ENCODE assay signal across 8 cellular contexts in genomic region chr11:68751331-68751856, GRCh38. TPM values are rescaled to one million over a fixed set of nuclear protein-coding genes. Genes with fewer than 3 reads are reported as not detected.
DNase-seq lines count a peak whose midpoint lies in the region; ATAC-seq and TF ChIP-seq lines count a peak whose summit lies in the region.

A gene with protein sequence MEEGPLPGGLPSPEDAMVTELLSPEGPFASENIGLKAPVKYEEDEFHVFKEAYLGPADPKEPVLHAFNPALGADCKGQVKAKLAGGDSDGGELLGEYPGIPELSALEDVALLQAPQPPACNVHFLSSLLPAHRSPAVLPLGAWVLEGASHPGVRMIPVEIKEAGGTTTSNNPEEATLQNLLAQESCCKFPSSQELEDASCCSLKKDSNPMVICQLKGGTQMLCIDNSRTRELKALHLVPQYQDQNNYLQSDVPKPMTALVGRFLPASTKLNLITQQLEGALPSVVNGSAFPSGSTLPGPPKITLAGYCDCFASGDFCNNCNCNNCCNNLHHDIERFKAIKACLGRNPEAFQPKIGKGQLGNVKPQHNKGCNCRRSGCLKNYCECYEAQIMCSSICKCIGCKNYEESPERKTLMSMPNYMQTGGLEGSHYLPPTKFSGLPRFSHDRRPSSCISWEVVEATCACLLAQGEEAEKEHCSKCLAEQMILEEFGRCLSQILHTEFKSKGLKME (minus strand): TSS chr11:68751520. CDS start chr11:68750660, 860 bp downstream.

- H3K36me3 ChIP-seq in SK-N-MC (ENCODE audit: insufficient read depth, low read length) (peaks cover 4% of the 10 kb centered on the region; the same call in 1 of the 2 replicates), gastroesophageal sphincter (peaks cover 0 to 24% of the 10 kb centered on the region in 2 donors), ovary (no peaks in the 10 kb centered on the region), tibial nerve (peaks cover 0 to 29% (median 0%) of the 10 kb centered on the region in 3 donors)

- H3K27me3 ChIP-seq in gastroesophageal sphincter: no peaks in the 10 kb centered on the region
- H3K27me3 ChIP-seq in ovary: no peaks in the 10 kb centered on the region
- no peaks in the 10 kb centered on the region for H3K27me3 ChIP-seq in tibial nerve

- peaks cover 0 to 20% (median 13%) of the 10 kb centered on the region in 3 donors for H3K4me1 ChIP-seq in gastroesophageal sphincter
- no peaks in the 10 kb centered on the region for H3K4me1 ChIP-seq in ovary (ENCODE audit: insufficient read depth)
- peaks cover 2 to 31% (median 8%) of the 10 kb centered on the region in 4 donors for H3K4me1 ChIP-seq in tibial nerve

- intact Hi-C loops in ovary (cut with DNase I): no loop called here

- peak; percentile 75 for ATAC-seq in gastroesophageal sphincter
- no peak for ATAC-seq in GM19324 (IDR thresholded peaks at IDR 0.05; ENCODE audit: low FRiP score, unreplicated experiment)

- no peak for TF ChIP-seq EP300 in gastroesophageal sphincter (IDR thresholded peaks at IDR 0.05)
- TF ChIP-seq EP300 in ovary (IDR thresholded peaks at IDR 0.05): no peak
- TF ChIP-seq EP300 in tibial nerve (IDR thresholded peaks at IDR 0.05): no peak

- H3K4me3 ChIP-seq in GM12865 (ENCODE audit: low read depth, low read length) (peak within 1 kb of the TSS; percentile 21; the same call in 1 of the 2 replicates), SK-N-MC (peak within 1 kb of the TSS; percentile 79), gastroesophageal sphincter (peak within 1 kb of the TSS; percentile 15 to 54), ovary (peak within 1 kb of the TSS; percentile 44), tibial nerve (peak within 1 kb of the TSS in 3 of 4 donors; percentile 29 to 56 (median 47))

- DNase-seq in GM12865 (ENCODE audit: low read depth): peak; percentile 88
- DNase-seq in LoVo (ENCODE audit: low spot score): peak; percentile 95
- DNase-seq in SK-N-MC (ENCODE audit: low read depth, low spot score): peak; percentile 16
- peak; percentile 83 for DNase-seq in activated gamma-delta T cell treated with anti-CD3 and anti-CD28 coated beads, Interleukin-2, amount 50 U/mL, for 16 hours (ENCODE audit: low read depth)
- DNase-seq in ovary: peak; percentile 89 to 96 (median 92)
- peak; percentile 66 to 74 for DNase-seq in tibial nerve (ENCODE audit: low spot score in 2 of 2)

- H3K9me3 ChIP-seq in SK-N-MC (ENCODE audit: low read depth, low read length): no peaks in the 10 kb centered on the region
- no peaks in the 10 kb centered on the region for H3K9me3 ChIP-seq in gastroesophageal sphincter
- H3K9me3 ChIP-seq in ovary: no peaks in the 10 kb centered on the region
- H3K9me3 ChIP-seq in tibial nerve: no peaks in the 10 kb centered on the region

- TF ChIP-seq CTCF in GM12865 (IDR thresholded peaks at IDR 0.05; ENCODE audit: insufficient read depth, low read depth, low read length, missing control alignments) (no peak), gastroesophageal sphincter (IDR thresholded peaks at IDR 0.05) (no peak), ovary (IDR thresholded peaks at IDR 0.05) (no peak), tibial nerve (IDR thresholded peaks at IDR 0.05) (no peak)

- no peak within 1 kb of the TSS for H3K9ac ChIP-seq in SK-N-MC (ENCODE audit: insufficient read length)

- WGBS in gastroesophageal sphincter (ENCODE audit: low coverage in 1 of 2), 2 donors: 4% methylated on average over 7 of the region's 42 CpGs; no CpG with 5 or more reads in 1 of the 2 donors
- WGBS in ovary, 3 donors: 1 to 4% (median 1%) methylated on average over 27 to 42 of the region's 42 CpGs
- WGBS in tibial nerve, 2 donors: 3 to 5% methylated on average over 38 to 42 of the region's 42 CpGs

- H3K27ac ChIP-seq in SK-N-MC (no peak within 1 kb of the TSS), gastroesophageal sphincter (peak within 1 kb of the TSS in 2 of 4 donors; percentile 21 to 52), ovary (no peak within 1 kb of the TSS), tibial nerve (peak within 1 kb of the TSS in 2 of 4 donors; percentile 50 to 53)

- TF ChIP-seq POLR2A in gastroesophageal sphincter (IDR thresholded peaks at IDR 0.05) (no peak), ovary (IDR thresholded peaks at IDR 0.05) (no peak), tibial nerve (IDR thresholded peaks at IDR 0.05) (no peak)

RNA-seq across cellular contexts. Expression of the gene that starts here (rescaled TPM):
- total RNA-seq in gastroesophageal sphincter (under 1 TPM in 3 of 4 donors, not detected in 1; 0.12 to 0.54 (median 0.27) TPM), ovary (1 to 10 TPM; 1.5 to 4.1 (median 1.9) TPM), tibial nerve (under 1 TPM in 1 of 4 donors, not detected in 3; 0.42 TPM)
- 1 to 10 TPM; 1.1 to 1.6 TPM for polyA plus RNA-seq in ovary

Comparison
In these comparisons a context has a peak if more than half of its experiments do, and no peak if none do; other contexts are left out.
1. Peak in ATAC-seq and H3K4me3 ChIP-seq in gastroesophageal sphincter; RNA of the gene not detected or under 1 TPM.
2. Peak in DNase-seq and H3K4me3 ChIP-seq in tibial nerve; RNA of the gene not detected or under 1 TPM.
3. DNase-seq: peak in every context shown above with its lines; median percentile 95 in LoVo; 92 in ovary; 88 in GM12865; 83 in activated gamma-delta T cell treated with anti-CD3 and anti-CD28 coated beads, Interleukin-2, amount 50 U/mL, for 16 hours; 70 in tibial nerve; 16 in SK-N-MC.
4. H3K4me3 ChIP-seq: peak in every context shown above with its lines; median percentile 79 in SK-N-MC; 47 in tibial nerve; 44 in ovary; 34 in gastroesophageal sphincter; 21 in GM12865.